ENCODE assay signal across 22 cellular contexts in the genomic region with DNA sequence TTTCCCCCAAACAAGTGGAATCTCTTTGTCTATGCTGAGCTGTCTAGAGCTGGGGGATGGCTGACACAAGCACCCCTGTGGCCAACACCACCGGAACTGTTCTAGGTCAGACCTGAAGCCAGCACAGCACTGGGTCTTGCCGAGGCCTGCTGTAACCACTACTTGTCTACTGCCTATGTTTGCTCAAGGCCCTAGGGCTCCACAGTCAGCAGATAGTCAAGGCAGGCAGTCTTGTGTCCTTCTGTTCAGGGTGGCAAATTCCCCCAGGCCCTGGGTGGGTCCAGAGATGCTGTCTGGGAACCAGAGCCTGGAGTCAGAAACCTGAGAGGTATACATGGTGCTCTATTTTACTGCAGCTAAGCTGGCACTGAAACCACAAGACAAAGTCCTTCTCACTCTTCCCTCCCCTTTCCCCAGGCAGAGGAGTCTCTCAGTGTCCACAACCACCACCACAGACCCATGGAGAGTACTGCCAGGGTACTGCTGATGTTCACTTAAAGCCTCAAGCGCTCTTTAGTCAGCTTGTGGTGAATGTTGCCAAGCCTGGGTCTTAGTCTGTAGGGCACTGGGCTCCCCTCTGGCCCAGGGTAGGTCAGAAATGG.
"Had no signal": no experiment of that assay in that cellular context is flagged by ENCODE, and none has a peak within 500 bp of the region (broad histone marks: within the 10 kb centered on the region; RNA-seq: fewer than 3 reads in every experiment).

No MANE protein-coding gene starts in this region.

- H3K27me3 ChIP-seq: adrenal gland had no signal

- H3K4me3 ChIP-seq: adrenal gland had no signal

- FAIRE-seq: RCC 7860, TTC549 had no signal

- DNase-seq: activated CD4-positive, alpha-beta T cell treated with anti-CD3 and anti-CD28 coated beads, Interleukin-2, amount 50 U/mL, for 1 hour; activated CD4-positive, CD25-positive, alpha-beta regulatory T cell; activated CD8-positive, alpha-beta memory T cell treated with anti-CD3 and anti-CD28 coated beads, Interleukin-2, amount 50 U/mL, for 48 hours; activated CD8-positive, alpha-beta T cell treated with anti-CD3 and anti-CD28 coated beads for 36 hours; activated naive CD4-positive, alpha-beta T cell treated with anti-CD3 and anti-CD28 coated beads, Interleukin-2, amount 50 U/mL, for 16 hours; activated naive CD8-positive, alpha-beta T cell treated with anti-CD3 and anti-CD28 coated beads, Interleukin-2, amount 10 ng/mL, durations not matched to agents 7 days and 5 days; activated T-cell treated with anti-CD3 and anti-CD28 coated beads, Interleukin-2, amount 50 U/mL, for 1 hour; adrenal gland; anterior cingulate cortex; caudate nucleus; MM.1S; NCI-H1105 treated with DMSO at 0.1 percent for 48 hours; NCI-H1436 treated with DMSO at 0.1 percent for 48 hours; NCI-H187; NCI-H2081; NCI-H510A treated with DMSO at 0.1 percent for 48 hours; PC-3; SHP77; T-helper 17 cell; T1000 had no signal

- H3K4me1 ChIP-seq: adrenal gland had no signal

- H3K27ac ChIP-seq: adrenal gland had no signal

- H3K36me3 ChIP-seq: adrenal gland had no signal

- H3K4me3 Mint-ChIP-seq: activated CD8-positive, alpha-beta T cell treated with anti-CD3 and anti-CD28 coated beads for 36 hours; activated naive CD8-positive, alpha-beta T cell treated with anti-CD3 and anti-CD28 coated beads, Interleukin-2, amount 10 ng/mL, durations not matched to agents 7 days and 5 days; T-helper 17 cell had no signal

- H3K4me1 Mint-ChIP-seq: activated naive CD8-positive, alpha-beta T cell treated with anti-CD3 and anti-CD28 coated beads, Interleukin-2, amount 10 ng/mL, durations not matched to agents 7 days and 5 days had no signal

- H3K27ac Mint-ChIP-seq: activated CD8-positive, alpha-beta T cell treated with anti-CD3 and anti-CD28 coated beads for 36 hours; activated naive CD8-positive, alpha-beta T cell treated with anti-CD3 and anti-CD28 coated beads, Interleukin-2, amount 10 ng/mL, durations not matched to agents 7 days and 5 days; T-helper 17 cell had no signal

- ATAC-seq: activated CD8-positive, alpha-beta T cell treated with anti-CD3 and anti-CD28 coated beads for 36 hours; PC-3; T-helper 17 cell had no signal

- H3K27me3 Mint-ChIP-seq: activated CD8-positive, alpha-beta T cell treated with anti-CD3 and anti-CD28 coated beads for 36 hours; activated naive CD8-positive, alpha-beta T cell treated with anti-CD3 and anti-CD28 coated beads, Interleukin-2, amount 10 ng/mL, durations not matched to agents 7 days and 5 days; T-helper 17 cell had no signal
